ENCODE assay signal across 17 cellular contexts in genomic region chr5:76850543-76851140, GRCh38. TPM values are rescaled to one million over a fixed set of nuclear protein-coding genes. Genes with fewer than 3 reads are reported as not detected.
DNase-seq lines count a peak whose midpoint lies in the region; TF ChIP-seq lines count a peak whose summit lies in the region.
"Had no signal": no experiment of that assay in that cellular context is flagged by ENCODE, and none has a peak within 500 bp of the region (broad histone marks: within the 10 kb centered on the region; RNA-seq: fewer than 3 reads in every experiment).

No MANE protein-coding gene starts in this region.

- H3K27ac Mint-ChIP-seq in T-helper 2 cell treated with Interferon-gamma antibody and Interleukin-4, amounts not matched to agents 5 μg/mL and 100 μg/mL, for 36 hours: peak overlapping the region; percentile 91
- H3K27ac Mint-ChIP-seq in activated CD4-positive, alpha-beta memory T cell treated with anti-CD3 and anti-CD28 coated beads, Interleukin-2, amount 10 ng/mL, durations not matched to agents 7 days and 5 days: peak overlapping the region; percentile 79

- H2BK120ac ChIP-seq in mesendoderm (ENCODE audit: low read depth, low read length): no peak overlapping the region

- no peak overlapping the region for H3K4ac ChIP-seq in mesendoderm (ENCODE audit: low read depth, low read length)

- H3K27ac ChIP-seq in BLaER1 treated with 17β-estradiol and CSF1 and Interleukin-3, amounts not matched to agents 10 nM and 100 nM: peak overlapping the region in 6 of 11 experiments; percentile 51 to 76 (median 68); a peak in 13 of 22 replicates
- no peak overlapping the region for H3K27ac ChIP-seq in mesendoderm (ENCODE audit: low read depth, low read length)
- H3K27ac ChIP-seq: gastroesophageal sphincter had no signal

- H3K4me3 ChIP-seq in BLaER1 treated with 17β-estradiol and CSF1 and Interleukin-3, amounts not matched to agents 10 nM and 100 nM: no peak overlapping the region
- no peak overlapping the region for H3K4me3 ChIP-seq in mesendoderm (ENCODE audit: low read length)
- H3K4me3 ChIP-seq: gastroesophageal sphincter, lung, sigmoid colon, tibial nerve had no signal

- H2BK15ac ChIP-seq in mesendoderm (replicated peaks; ENCODE audit: low read depth): no peak overlapping the region

- peaks cover 0 to 14% (median 0%) of the 10 kb centered on the region in 11 experiments; a peak in 2 of 22 replicates for H3K36me3 ChIP-seq in BLaER1 treated with 17β-estradiol and CSF1 and Interleukin-3, amounts not matched to agents 10 nM and 100 nM
- H3K36me3 ChIP-seq in mesendoderm (ENCODE audit: control insufficient read depth, insufficient read depth, low read length): no peaks in the 10 kb centered on the region
- H3K36me3 ChIP-seq: gastroesophageal sphincter, sigmoid colon, tibial nerve had no signal

- H2AK5ac ChIP-seq in mesendoderm (ENCODE audit: low read length): no peak overlapping the region

- WGBS in mesendoderm (ENCODE audit: extremely low coverage, insufficient coverage, low lambda C conversion rate): no CpG with 5 or more reads among the region's 8 CpGs

- H4K5ac ChIP-seq in mesendoderm (ENCODE audit: low read length): no peak overlapping the region

- H3K9me3 ChIP-seq in BLaER1 treated with 17β-estradiol and CSF1 and Interleukin-3, amounts not matched to agents 10 nM and 100 nM (replicated peaks in 1 of 11): peaks cover 14 to 27% (median 22%) of the 10 kb centered on the region in 11 experiments; a peak in 21 of 22 replicates
- H3K9me3 ChIP-seq: gastroesophageal sphincter, sigmoid colon, tibial nerve had no signal

- no peak for TF ChIP-seq POLR2A in erythroblast (IDR thresholded peaks at IDR 0.05; ENCODE audit: low read length)

- peaks cover 16% of the 10 kb centered on the region for H3K9me3 Mint-ChIP-seq in T-helper 2 cell treated with Interferon-gamma antibody and Interleukin-4, amounts not matched to agents 5 μg/mL and 100 μg/mL, for 36 hours
- peaks cover 10% of the 10 kb centered on the region for H3K9me3 Mint-ChIP-seq in activated CD4-positive, alpha-beta memory T cell treated with anti-CD3 and anti-CD28 coated beads, Interleukin-2, amount 10 ng/mL, durations not matched to agents 7 days and 5 days

- no peak for DNase-seq in T-helper 2 cell treated with Interferon-gamma antibody and Interleukin-4, amounts not matched to agents 5 μg/mL and 100 μg/mL, for 36 hours (ENCODE audit: low spot score)
- no peak for DNase-seq in T-helper 2 cell
- no peak for DNase-seq in activated CD4-positive, alpha-beta memory T cell treated with anti-CD3 and anti-CD28 coated beads, Interleukin-2, amount 10 ng/mL, durations not matched to agents 7 days and 5 days
- DNase-seq in mesendoderm: no peak
- no peak for DNase-seq in erythroblast (lab: John Stamatoyannopoulos, UW)
- no peak for DNase-seq in NCI-H2227 treated with DMSO at 0.1 percent for 48 hours (lab: John Stamatoyannopoulos, UW)
- no peak for DNase-seq in NCI-H146 (lab: John Stamatoyannopoulos, UW)
- DNase-seq: EL, NCI-H1930, NCI-H524, sigmoid colon had no signal

- H4K20me1 ChIP-seq in BLaER1 treated with 17β-estradiol and CSF1 and Interleukin-3, amounts not matched to agents 10 nM and 100 nM: no peaks in the 10 kb centered on the region

- peaks cover 24 to 62% (median 48%) of the 10 kb centered on the region in 10 experiments for H3K4me1 ChIP-seq in BLaER1 treated with 17β-estradiol and CSF1 and Interleukin-3, amounts not matched to agents 10 nM and 100 nM
- no peaks in the 10 kb centered on the region for H3K4me1 ChIP-seq in mesendoderm (ENCODE audit: control insufficient read depth, low read depth, low read length)
- H3K4me1 ChIP-seq: gastroesophageal sphincter, sigmoid colon had no signal

- H2BK5ac ChIP-seq in mesendoderm (ENCODE audit: low read length): peak overlapping the region; percentile 38

- H3K56ac ChIP-seq in mesendoderm (ENCODE audit: low read length): peak overlapping the region; percentile 43

- no peaks in the 10 kb centered on the region for H3K79me2 ChIP-seq in mesendoderm (ENCODE audit: control insufficient read depth, insufficient read depth, low read length)

- H4K8ac ChIP-seq in mesendoderm (ENCODE audit: low read depth, low read length): no peak overlapping the region

- peaks cover 20% of the 10 kb centered on the region for H3K36me3 Mint-ChIP-seq in T-helper 2 cell treated with Interferon-gamma antibody and Interleukin-4, amounts not matched to agents 5 μg/mL and 100 μg/mL, for 36 hours (ENCODE audit: low read depth)
- H3K36me3 Mint-ChIP-seq in activated CD4-positive, alpha-beta memory T cell treated with anti-CD3 and anti-CD28 coated beads, Interleukin-2, amount 10 ng/mL, durations not matched to agents 7 days and 5 days (ENCODE audit: low read depth): peaks cover 32% of the 10 kb centered on the region

- H3K4me2 ChIP-seq in BLaER1 treated with 17β-estradiol and CSF1 and Interleukin-3, amounts not matched to agents 10 nM and 100 nM: peak overlapping the region in 9 of 11 experiments; percentile 58 to 90 (median 71); a peak in 16 of 22 replicates
- H3K4me2 ChIP-seq in mesendoderm (ENCODE audit: low read length): no peak overlapping the region

- no peaks in the 10 kb centered on the region for H3K79me1 ChIP-seq in mesendoderm (ENCODE audit: low read length)

- H3K4me3 Mint-ChIP-seq in T-helper 2 cell treated with Interferon-gamma antibody and Interleukin-4, amounts not matched to agents 5 μg/mL and 100 μg/mL, for 36 hours: peak overlapping the region; percentile 75
- H3K4me3 Mint-ChIP-seq in activated CD4-positive, alpha-beta memory T cell treated with anti-CD3 and anti-CD28 coated beads, Interleukin-2, amount 10 ng/mL, durations not matched to agents 7 days and 5 days: peak overlapping the region; percentile 53

- H3K9ac ChIP-seq in BLaER1 treated with 17β-estradiol and CSF1 and Interleukin-3, amounts not matched to agents 10 nM and 100 nM: peak overlapping the region in 1 of 11 experiments; percentile 57; a peak in 1 of 22 replicates
- H3K9ac ChIP-seq in mesendoderm (ENCODE audit: low read length): no peak overlapping the region

- no peaks in the 10 kb centered on the region for H3K27me3 Mint-ChIP-seq in T-helper 2 cell treated with Interferon-gamma antibody and Interleukin-4, amounts not matched to agents 5 μg/mL and 100 μg/mL, for 36 hours (ENCODE audit: low read depth)
- H3K27me3 Mint-ChIP-seq in activated CD4-positive, alpha-beta memory T cell treated with anti-CD3 and anti-CD28 coated beads, Interleukin-2, amount 10 ng/mL, durations not matched to agents 7 days and 5 days: no peaks in the 10 kb centered on the region

- POLR2A ChIA-PET in activated CD4-positive, alpha-beta memory T cell treated with anti-CD3 and anti-CD28 coated beads, Interleukin-2, amount 10 ng/mL, durations not matched to agents 7 days and 5 days (lab: Charles Lee): interaction anchor here (1.4 kb wide), 1 partner anchor 60 kb away, joined by 8 read pairs; no protein-coding TSS in a partner anchor

- CTCF ChIA-PET in activated CD4-positive, alpha-beta memory T cell treated with anti-CD3 and anti-CD28 coated beads, Interleukin-2, amount 10 ng/mL, durations not matched to agents 7 days and 5 days (lab: Charles Lee): interaction anchor here (1.6 to 2.1 kb wide), 2 partner anchors 32 to 76 kb away, joined by 5 to 9 read pairs; partner anchors contain the start of gene F2RL1

- H3K23ac ChIP-seq in mesendoderm (ENCODE audit: low read length): no peak overlapping the region

- H3K4me1 Mint-ChIP-seq in T-helper 2 cell treated with Interferon-gamma antibody and Interleukin-4, amounts not matched to agents 5 μg/mL and 100 μg/mL, for 36 hours (ENCODE audit: low read depth): peaks cover 47% of the 10 kb centered on the region
- peaks cover 60% of the 10 kb centered on the region for H3K4me1 Mint-ChIP-seq in activated CD4-positive, alpha-beta memory T cell treated with anti-CD3 and anti-CD28 coated beads, Interleukin-2, amount 10 ng/mL, durations not matched to agents 7 days and 5 days

- H3K18ac ChIP-seq in mesendoderm (ENCODE audit: low read length): peak overlapping the region; percentile 33

- no peaks in the 10 kb centered on the region for H3K27me3 ChIP-seq in BLaER1 treated with 17β-estradiol and CSF1 and Interleukin-3, amounts not matched to agents 10 nM and 100 nM
- H3K27me3 ChIP-seq in mesendoderm (ENCODE audit: insufficient read depth, low read length, poor library complexity): no peaks in the 10 kb centered on the region
- H3K27me3 ChIP-seq: gastroesophageal sphincter, sigmoid colon, tibial nerve had no signal

RNA-seq across cellular contexts. Expression of gene S100Z, which starts 0.8 kb away (rescaled TPM):
- total RNA-seq in activated CD4-positive, alpha-beta memory T cell treated with anti-CD3 and anti-CD28 coated beads, Interleukin-2, amount 10 ng/mL, durations not matched to agents 7 days and 5 days: 1 to 10 TPM; 2.5 to 2.6 TPM
- polyA plus RNA-seq in mesendoderm (2013, experiment 1 of 2): 0.42 TPM
- 0.42 TPM for polyA plus RNA-seq in mesendoderm (2013, experiment 2 of 2)
- total RNA-seq: gastroesophageal sphincter, M059J, sigmoid colon, SK-MEL-5 had no signal

RNA-seq across cellular contexts. Expression of gene F2RL1, which starts 31.8 kb away (rescaled TPM):
- total RNA-seq in activated CD4-positive, alpha-beta memory T cell treated with anti-CD3 and anti-CD28 coated beads, Interleukin-2, amount 10 ng/mL, durations not matched to agents 7 days and 5 days: under 1 TPM; 0.78 to 0.81 TPM
- polyA plus RNA-seq in mesendoderm (2013, experiment 1 of 2): 36.3 TPM
- 35.7 TPM for polyA plus RNA-seq in mesendoderm (2013, experiment 2 of 2)
